In the genomic region with DNA sequence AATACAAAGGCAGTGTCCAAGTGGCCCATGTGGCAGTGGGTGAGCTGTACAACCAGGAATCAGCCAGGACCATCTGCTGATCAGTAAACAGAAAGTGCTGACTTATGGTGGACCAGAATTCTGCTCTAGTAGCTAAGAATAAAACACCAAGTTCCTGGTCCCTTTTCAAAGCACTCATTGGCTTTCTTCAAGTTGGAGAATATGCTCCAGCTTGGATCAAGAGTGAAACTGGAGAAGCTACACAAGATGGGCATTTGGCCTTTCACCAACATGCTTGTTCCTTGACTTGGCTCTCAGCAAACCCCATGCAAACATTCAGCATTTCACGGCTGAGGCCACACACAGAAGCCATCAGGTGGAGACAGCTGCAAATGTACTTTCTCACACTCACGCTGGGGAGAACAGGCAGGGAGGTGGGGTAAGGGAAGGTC, we compare ENCODE assay signal across 11 cellular contexts. TPM values are rescaled to one million over a fixed set of nuclear protein-coding genes. Genes with fewer than 3 reads are reported as not detected.
DNase-seq lines count a peak whose midpoint lies in the region; ATAC-seq and TF ChIP-seq lines count a peak whose summit lies in the region.
"Had no signal": no experiment of that assay in that cellular context is flagged by ENCODE, and none has a peak within 500 bp of the region (broad histone marks: within the 10 kb centered on the region; RNA-seq: fewer than 3 reads in every experiment).

No MANE protein-coding gene starts in this region.

- ATAC-seq in GM19395 (IDR thresholded peaks at IDR 0.05; ENCODE audit: unreplicated experiment) (peak; percentile 95), HG03280 (IDR thresholded peaks at IDR 0.05; ENCODE audit: unreplicated experiment) (peak; percentile 68)

- peaks cover 36% of the 10 kb centered on the region for H3K9me3 ChIP-seq in BLaER1
- no peaks in the 10 kb centered on the region for H3K9me3 ChIP-seq in hepatocyte (ENCODE audit: low read depth)
- H3K9me3 ChIP-seq in prostate gland, result no peaks in the 10 kb centered on the region

- no peaks in the 10 kb centered on the region for H3K9me2 ChIP-seq in hepatocyte (replicated peaks; ENCODE audit: insufficient read depth)

- peak overlapping the region; percentile 68 for H3K4me2 ChIP-seq in BLaER1
- no peak overlapping the region for H3K4me2 ChIP-seq in hepatocyte

- no peak for TF ChIP-seq POLR2A in prostate gland (IDR thresholded peaks at IDR 0.05)

- TF ChIP-seq CTCF in hepatocyte (IDR thresholded peaks at IDR 0.05; ENCODE audit: poor library complexity) (no peak), prostate gland (IDR thresholded peaks at IDR 0.05) (no peak)

- WGBS in hepatocyte (ENCODE audit: low lambda C conversion rate, missing lambda C conversion rate), result 40% methylated on average over 2 of the region's 2 CpGs
- WGBS in prostate gland, result 23% methylated on average over 2 of the region's 2 CpGs

- H3K4me1 ChIP-seq in BLaER1, result peaks cover 60% of the 10 kb centered on the region
- no peaks in the 10 kb centered on the region for H3K4me1 ChIP-seq in hepatocyte (ENCODE audit: insufficient read depth)
- no peaks in the 10 kb centered on the region for H3K4me1 ChIP-seq in prostate gland (replicated peaks)

- peak overlapping the region; percentile 68 for H3K27ac ChIP-seq in BLaER1
- H3K27ac ChIP-seq in hepatocyte, result no peak overlapping the region
- H3K27ac ChIP-seq in prostate gland, result no peak overlapping the region

- no peak overlapping the region for H2AFZ ChIP-seq in hepatocyte

- peaks cover 56% of the 10 kb centered on the region for H3K36me3 ChIP-seq in BLaER1
- no peaks in the 10 kb centered on the region for H3K36me3 ChIP-seq in hepatocyte (replicated peaks; ENCODE audit: insufficient read depth, low read depth)
- H3K36me3 ChIP-seq in prostate gland, result no peaks in the 10 kb centered on the region

- H3K79me2 ChIP-seq in hepatocyte, result no peaks in the 10 kb centered on the region

- H4K20me1 ChIP-seq in BLaER1, result no peaks in the 10 kb centered on the region
- H4K20me1 ChIP-seq in hepatocyte (ENCODE audit: insufficient read depth, poor library complexity, severe bottlenecking), result no peaks in the 10 kb centered on the region

- peak; percentile 66 for DNase-seq in cerebellum (ENCODE audit: low spot score)
- no peak for DNase-seq in KG1 (lab: John Stamatoyannopoulos, UW)
- no peak for DNase-seq in stimulated activated CD4-positive, alpha-beta T cell treated with anti-CD3 and anti-CD28 coated beads, Interleukin-4, amount 100 ng/mL, for 4 hours
- no peak for DNase-seq in hepatocyte (ENCODE audit: low spot score)
- DNase-seq in prostate gland (ENCODE audit: low spot score), result no peak
- DNase-seq: activated naive CD8-positive, alpha-beta T cell treated with anti-CD3 and anti-CD28 coated beads, Interleukin-2, amount 10 ng/mL, durations not matched to agents 7 days and 5 days; COR-L47; NCI-H526 had no signal

- intact Hi-C loops in prostate gland (cut with DNase I), result no loop called here

- H3K4me3 ChIP-seq in BLaER1 (no peak overlapping the region), hepatocyte (no peak overlapping the region), prostate gland (no peak overlapping the region)

- H3K27me3 ChIP-seq in BLaER1 (no peaks in the 10 kb centered on the region), hepatocyte (no peaks in the 10 kb centered on the region), prostate gland (replicated peaks; ENCODE audit: insufficient read depth) (no peaks in the 10 kb centered on the region)

- H3K9ac ChIP-seq in BLaER1, result peak overlapping the region; percentile 40; the same call in 1 of the 2 replicates

RNA-seq across cellular contexts. Expression of a gene that starts 32.1 kb away (rescaled TPM):
- total RNA-seq in cerebellum, result 20.2 TPM
- total RNA-seq in hepatocyte, result 3.5 and 9.4 TPM in 2 replicates
- 20.4 and 24.3 TPM in 2 replicates for polyA plus RNA-seq in hepatocyte
- 10 to 100 TPM in 1 of 2 donors, 1 to 10 TPM in 1; 1.2 to 21.1 TPM for total RNA-seq in prostate gland
